In the genomic region with DNA sequence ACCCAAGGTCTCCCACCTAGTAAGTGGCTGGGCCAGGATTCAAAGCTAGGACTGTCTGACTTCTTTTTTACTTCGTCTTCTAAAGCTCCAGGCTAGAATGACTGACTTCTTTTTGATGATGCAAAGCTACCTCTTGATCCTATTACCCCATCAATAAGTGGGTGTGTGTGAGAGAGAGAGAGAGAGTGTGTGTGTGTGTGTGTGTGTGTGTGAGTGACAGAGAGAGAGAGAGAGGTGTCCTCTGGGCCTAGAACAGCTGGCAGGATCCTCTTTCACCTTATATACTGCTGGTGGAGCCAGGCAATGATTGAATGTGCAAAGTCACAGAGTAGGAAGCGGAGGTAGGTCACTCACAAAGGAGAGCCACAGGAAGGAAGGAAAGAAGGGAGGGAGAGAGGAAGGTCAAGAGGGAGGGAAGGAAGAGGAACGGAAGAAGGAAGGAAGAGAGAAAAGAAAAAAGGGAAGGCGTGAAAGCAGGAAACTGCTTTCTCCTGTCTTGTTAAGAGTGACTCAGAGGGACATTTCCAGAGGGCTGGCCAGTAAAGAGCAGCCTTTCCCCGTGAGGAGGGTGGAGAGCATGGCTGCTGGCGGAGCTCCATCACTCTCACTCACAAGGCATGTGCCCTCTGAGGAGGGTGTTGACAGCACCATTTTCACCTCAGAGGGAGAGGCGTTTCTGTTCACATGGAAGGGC, we compare ENCODE assay signal across 8 cellular contexts.
A peak's percentile ranks its signal among the peaks of the same experiment; 100 is the strongest.
DNase-seq lines count a peak whose midpoint lies in the region; ATAC-seq and FAIRE-seq lines count a peak whose summit lies in the region.

No MANE protein-coding gene starts in this region.

- intact Hi-C loops in left ventricle myocardium superior (cut with micrococcal nuclease), result no loop called here

- no peaks in the 10 kb centered on the region for H3K27me3 Mint-ChIP-seq in activated T-helper 17 cell treated with anti-CD3 and anti-CD28 coated beads, Interleukin-2, amount 50 U/mL, for 72 hours

- peak overlapping the region; percentile 9 for H3K4me3 Mint-ChIP-seq in activated T-helper 17 cell treated with anti-CD3 and anti-CD28 coated beads, Interleukin-2, amount 50 U/mL, for 72 hours

- H3K27ac Mint-ChIP-seq in activated T-helper 17 cell treated with anti-CD3 and anti-CD28 coated beads, Interleukin-2, amount 50 U/mL, for 72 hours, result peak overlapping the region; percentile 40

- no peaks in the 10 kb centered on the region for H3K36me3 Mint-ChIP-seq in activated T-helper 17 cell treated with anti-CD3 and anti-CD28 coated beads, Interleukin-2, amount 50 U/mL, for 72 hours (ENCODE audit: low read depth)

- peaks cover 12% of the 10 kb centered on the region for H3K4me1 Mint-ChIP-seq in activated T-helper 17 cell treated with anti-CD3 and anti-CD28 coated beads, Interleukin-2, amount 50 U/mL, for 72 hours

- ATAC-seq in activated T-helper 17 cell treated with anti-CD3 and anti-CD28 coated beads, Interleukin-2, amount 50 U/mL, for 72 hours (replicated peaks), result peak; percentile 71
- ATAC-seq in left ventricle myocardium superior, result peak; percentile 98

- no peak for FAIRE-seq in frontal cortex (lab: Jason Lieb, UNC)

- DNase-seq in NCI-H510A treated with DMSO at 0.1 percent for 48 hours (lab: John Stamatoyannopoulos, UW), result peak; percentile 22
- no peak for DNase-seq in NCI-H510A (lab: John Stamatoyannopoulos, UW)
- peak; percentile 91 for DNase-seq in left ventricle myocardium superior
- DNase-seq in stromal cell of bone marrow (ENCODE audit: low read depth), result peak; percentile 95
- no peak for DNase-seq in ecto neural progenitor cell (ENCODE audit: low spot score)
- DNase-seq in stimulated activated naive CD4-positive, alpha-beta T cell treated with Interleukin-2 at 50 U/mL for 16 hours (lab: John Stamatoyannopoulos, UW), result no peak
- DNase-seq in frontal cortex (ENCODE audit: low spot score in 2 of 2), result no peak

- H3K9me3 Mint-ChIP-seq in activated T-helper 17 cell treated with anti-CD3 and anti-CD28 coated beads, Interleukin-2, amount 50 U/mL, for 72 hours, result peaks cover 6% of the 10 kb centered on the region

Comparison
In these comparisons a context has a peak if more than half of its experiments do, and no peak if none do; other contexts are left out.
1. DNase-seq: peak in NCI-H510A treated with DMSO at 0.1 percent for 48 hours (single experiment), left ventricle myocardium superior (single experiment) and stromal cell of bone marrow (single experiment); none in NCI-H510A (single experiment), ecto neural progenitor cell (single experiment), stimulated activated naive CD4-positive, alpha-beta T cell treated with Interleukin-2 at 50 U/mL for 16 hours (single experiment) and frontal cortex (0 of 2).